Comparison of ENCODE assay signal across 15 cellular contexts in the genomic region with DNA sequence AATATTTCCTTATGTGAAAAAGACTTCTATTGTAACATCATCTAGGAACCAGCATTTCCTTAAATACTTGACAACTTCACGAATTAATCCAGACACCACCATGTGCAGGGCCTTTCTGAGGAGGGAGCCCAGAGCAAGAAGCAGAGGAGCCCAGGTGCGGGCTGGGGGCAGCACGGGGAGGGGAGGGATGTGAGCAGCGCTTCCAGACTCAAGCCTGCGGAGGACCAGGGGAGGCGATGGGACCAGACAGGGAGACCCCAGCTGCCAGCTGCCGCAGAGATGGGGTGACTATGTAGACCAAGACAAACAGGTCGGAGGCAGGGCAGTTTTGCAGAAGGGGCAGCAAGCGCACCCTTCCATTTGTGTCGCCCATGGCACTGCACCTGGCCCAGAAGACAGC.
"Had no signal": no experiment of that assay in that cellular context is flagged by ENCODE, and none has a peak within 500 bp of the region (broad histone marks: within the 10 kb centered on the region; RNA-seq: fewer than 3 reads in every experiment).

No MANE protein-coding gene starts in this region.

- H3K4me1 Mint-ChIP-seq: central memory CD8-positive, alpha-beta T cell; naive B cell; stimulated activated memory B cell treated with anti-CD40 and anti-IgM and Interleukin-4, amounts not matched to agents 10 μg/mL and 1 μg/mL and 100 μg/mL, for 72 hours; T-cell had no signal

- H3K27me3 Mint-ChIP-seq: activated naive CD8-positive, alpha-beta T cell; central memory CD8-positive, alpha-beta T cell; naive B cell; stimulated activated memory B cell treated with anti-CD40 and anti-IgM and Interleukin-4, amounts not matched to agents 10 μg/mL and 1 μg/mL and 100 μg/mL, for 72 hours; T-cell had no signal

- ATAC-seq: activated CD4-positive, CD25-positive, alpha-beta regulatory T cell treated with anti-CD3 and anti-CD28 coated beads, Interleukin-2, amount 50 U/mL, for 24 hours; left lung; stimulated activated memory B cell treated with anti-CD40 and anti-IgM and Interleukin-4, amounts not matched to agents 10 μg/mL and 1 μg/mL and 100 μg/mL, for 72 hours had no signal

- H3K9me3 ChIP-seq: esophagus squamous epithelium, left lung, tibial artery, uterus had no signal

- H3K4me3 Mint-ChIP-seq: activated naive CD8-positive, alpha-beta T cell; brain; central memory CD8-positive, alpha-beta T cell; naive B cell; stimulated activated memory B cell treated with anti-CD40 and anti-IgM and Interleukin-4, amounts not matched to agents 10 μg/mL and 1 μg/mL and 100 μg/mL, for 72 hours; T-cell had no signal

- H3K36me3 ChIP-seq: esophagus squamous epithelium, left lung, tibial artery, uterus had no signal

- H3K27me3 ChIP-seq: esophagus squamous epithelium, left lung, tibial artery, uterus had no signal

- H3K36me3 Mint-ChIP-seq: activated naive CD8-positive, alpha-beta T cell; brain; naive B cell; stimulated activated memory B cell treated with anti-CD40 and anti-IgM and Interleukin-4, amounts not matched to agents 10 μg/mL and 1 μg/mL and 100 μg/mL, for 72 hours; T-cell had no signal

- H3K27ac Mint-ChIP-seq: activated naive CD8-positive, alpha-beta T cell; brain; naive B cell; stimulated activated memory B cell treated with anti-CD40 and anti-IgM and Interleukin-4, amounts not matched to agents 10 μg/mL and 1 μg/mL and 100 μg/mL, for 72 hours; T-cell had no signal

- H3K4me1 ChIP-seq: esophagus squamous epithelium, left lung, tibial artery, uterus had no signal

- H3K9me3 Mint-ChIP-seq: brain; stimulated activated memory B cell treated with anti-CD40 and anti-IgM and Interleukin-4, amounts not matched to agents 10 μg/mL and 1 μg/mL and 100 μg/mL, for 72 hours had no signal

- H3K4me3 ChIP-seq: coronary artery, esophagus squamous epithelium, left lung, tibial artery, uterus had no signal

- DNase-seq: esophagus squamous epithelium, hippocampal formation, left lung, mammary epithelial cell, naive B cell, T-cell, T-helper 9 cell, tibial artery, uterus had no signal
